In the genomic region with DNA sequence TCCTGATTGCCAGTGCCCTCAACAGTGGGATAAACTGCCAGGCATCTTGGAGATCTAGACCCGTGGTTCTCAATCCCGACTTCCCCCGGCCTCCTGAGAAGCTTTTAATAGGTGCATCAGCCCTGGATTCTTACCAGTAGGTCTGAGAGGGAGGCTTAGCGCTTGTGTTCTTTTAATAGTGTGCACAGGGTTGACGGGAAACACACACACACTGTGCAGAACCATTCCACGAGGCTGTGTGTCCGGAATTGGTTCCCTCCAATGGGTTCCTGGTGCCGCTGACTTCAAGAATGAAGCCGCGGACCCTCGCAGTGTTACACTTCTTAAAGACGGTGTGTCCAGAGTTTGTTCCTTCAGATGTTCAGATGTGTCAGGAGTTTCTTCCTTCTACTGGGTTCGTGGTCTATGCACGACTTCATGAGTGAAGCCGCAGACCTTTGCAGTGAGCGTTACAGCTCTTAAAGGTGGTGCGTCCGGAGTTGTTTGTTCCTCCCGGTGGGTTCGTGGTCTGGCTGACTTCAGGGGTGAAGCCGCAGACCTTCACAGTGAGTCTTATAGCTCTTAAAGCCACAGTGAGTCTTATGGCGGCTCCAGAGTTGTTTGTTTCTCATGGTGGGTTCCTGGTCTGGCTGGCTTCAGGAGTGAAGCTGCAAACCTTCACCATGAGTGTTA, we compare ENCODE assay signal across 14 cellular contexts. TPM values are rescaled to one million over a fixed set of nuclear protein-coding genes. Genes with fewer than 3 reads are reported as not detected.
DNase-seq lines count a peak whose midpoint lies in the region; ATAC-seq and TF ChIP-seq lines count a peak whose summit lies in the region.
"Had no signal": no experiment of that assay in that cellular context is flagged by ENCODE, and none has a peak within 500 bp of the region (broad histone marks: within the 10 kb centered on the region; RNA-seq: fewer than 3 reads in every experiment).

No MANE protein-coding gene starts in this region.

- H3K4me3 Mint-ChIP-seq in naive thymus-derived CD8-positive, alpha-beta T cell: peak overlapping the region; percentile 80 to 90 (median 82)

- peak overlapping the region in 9 of 10 donors; percentile 23 to 86 (median 65) for H3K27ac Mint-ChIP-seq in naive thymus-derived CD8-positive, alpha-beta T cell

- H3K4me1 Mint-ChIP-seq in naive thymus-derived CD8-positive, alpha-beta T cell: peaks cover 25 to 48% (median 40%) of the 10 kb centered on the region in 4 donors

- peak; percentile 65 to 67 for ATAC-seq in naive thymus-derived CD8-positive, alpha-beta T cell
- no peak for ATAC-seq in HG02798 (IDR thresholded peaks at IDR 0.05; ENCODE audit: poor library complexity, unreplicated experiment)
- ATAC-seq in GM18870 (IDR thresholded peaks at IDR 0.05; ENCODE audit: unreplicated experiment): no peak

- peaks cover 0 to 4% (median 0%) of the 10 kb centered on the region in 9 donors for H3K9me3 Mint-ChIP-seq in naive thymus-derived CD8-positive, alpha-beta T cell

- peaks cover 5% of the 10 kb centered on the region for H3K9me3 ChIP-seq in AG04450 (ENCODE audit: control insufficient read depth, insufficient read depth, low read length)
- H3K9me3 ChIP-seq: ascending aorta, MG63 had no signal

- H3K27me3 Mint-ChIP-seq in naive thymus-derived CD8-positive, alpha-beta T cell: peaks cover 23 to 52% (median 38%) of the 10 kb centered on the region in 5 donors

- H3K27me3 ChIP-seq in AG04450 (ENCODE audit: control insufficient read depth, insufficient read depth, low read length): peaks cover 13% of the 10 kb centered on the region
- H3K27me3 ChIP-seq: MG63 had no signal

- CTCF ChIA-PET in AG04450 (lab: Charles Lee): interaction anchor here (0.6 to 3.5 kb wide), 3 partner anchors 10 to 30 kb away, joined by 4 to 14 read pairs (median 4); no protein-coding TSS in a partner anchor

- no peak for TF ChIP-seq CTCF in AG04450 (IDR thresholded peaks at IDR 0.05; ENCODE audit: low read depth, low read length)

- no peak overlapping the region for H3K4me3 ChIP-seq in AG04450 (ENCODE audit: low read depth, low read length)
- peak overlapping the region; percentile 53 for H3K4me3 ChIP-seq in Jurkat, Clone E6-1 (ENCODE audit: low read length)
- H3K4me3 ChIP-seq: ascending aorta, MG63 had no signal

- DNase-seq in AG04450 (ENCODE audit: low read depth, low spot score) (no peak), DMS79 (lab: John Stamatoyannopoulos, UW) (no peak), SIG-M5 treated with dmso at 0.1 percent for 504 hours (lab: John Stamatoyannopoulos, UW; ENCODE audit: unreplicated experiment) (no peak)
- DNase-seq in Jurkat, Clone E6-1 (ENCODE audit: low read depth, low spot score): peak; percentile 86
- DNase-seq in activated T-cell treated with anti-CD3 and anti-CD28 coated beads, Interleukin-2, amount 50 U/mL, for 1 hour: peak; percentile 31
- peak in 9 of 10 donors; percentile 9 to 70 (median 44) for DNase-seq in naive thymus-derived CD8-positive, alpha-beta T cell
- DNase-seq: effector CD8-positive, alpha-beta T cell; kidney; MG63; NCI-H446 treated with DMSO at 0.1 percent for 48 hours; WERI-Rb-1 had no signal

- H3K36me3 Mint-ChIP-seq in naive thymus-derived CD8-positive, alpha-beta T cell: peaks cover 0 to 3% (median 0%) of the 10 kb centered on the region in 3 donors

- POLR2A ChIA-PET in AG04450 (lab: Yijun Ruan, JAX): no interaction called here
- POLR2A ChIA-PET in naive thymus-derived CD8-positive, alpha-beta T cell (lab: Charles Lee): interaction anchor here (0.5 to 1.3 kb wide), 5 partner anchors 32 to 459 kb away, joined by 3 to 6 read pairs (median 4); partner anchors contain the start of genes NFX1 and UBE2R2

- peak overlapping the region; percentile 11 for H3K27ac ChIP-seq in AG04450 (ENCODE audit: low read depth, low read length)
- H3K27ac ChIP-seq: ascending aorta, WERI-Rb-1 had no signal

RNA-seq across cellular contexts. Expression of gene PRSS3, which starts 46.6 kb away (rescaled TPM):
- 0.64 and 0.81 TPM in 2 replicates for polyA plus RNA-seq in AG04450 (2011; rRNA removed)
- polyA minus RNA-seq in AG04450 (2011; rRNA and poly(A)+ RNA removed): 1.3 and 1.5 TPM in 2 replicates
- not detected for polyA plus RNA-seq in Jurkat, Clone E6-1 (2012; ENCODE audit: insufficient read depth, insufficient read length)
- under 1 TPM in 1 of 2 experiments, not detected in 1; 0.52 TPM for total RNA-seq in naive thymus-derived CD8-positive, alpha-beta T cell
- not detected for polyA plus RNA-seq in naive thymus-derived CD8-positive, alpha-beta T cell
- total RNA-seq: ascending aorta had no signal

Comparison
In these comparisons a context has a peak if more than half of its experiments do, and no peak if none do; other contexts are left out.
1. DNase-seq: peak in Jurkat, Clone E6-1 (single experiment), activated T-cell treated with anti-CD3 and anti-CD28 coated beads, Interleukin-2, amount 50 U/mL, for 1 hour (single experiment) and naive thymus-derived CD8-positive, alpha-beta T cell (9 of 10); none in AG04450 (single experiment), DMS79 (single experiment) and SIG-M5 treated with dmso at 0.1 percent for 504 hours (single experiment).
2. ATAC-seq: peak in naive thymus-derived CD8-positive, alpha-beta T cell (2 of 2); none in HG02798 (single experiment) and GM18870 (single experiment).